ENCODE assay signal across 1 cellular context in the genomic region with DNA sequence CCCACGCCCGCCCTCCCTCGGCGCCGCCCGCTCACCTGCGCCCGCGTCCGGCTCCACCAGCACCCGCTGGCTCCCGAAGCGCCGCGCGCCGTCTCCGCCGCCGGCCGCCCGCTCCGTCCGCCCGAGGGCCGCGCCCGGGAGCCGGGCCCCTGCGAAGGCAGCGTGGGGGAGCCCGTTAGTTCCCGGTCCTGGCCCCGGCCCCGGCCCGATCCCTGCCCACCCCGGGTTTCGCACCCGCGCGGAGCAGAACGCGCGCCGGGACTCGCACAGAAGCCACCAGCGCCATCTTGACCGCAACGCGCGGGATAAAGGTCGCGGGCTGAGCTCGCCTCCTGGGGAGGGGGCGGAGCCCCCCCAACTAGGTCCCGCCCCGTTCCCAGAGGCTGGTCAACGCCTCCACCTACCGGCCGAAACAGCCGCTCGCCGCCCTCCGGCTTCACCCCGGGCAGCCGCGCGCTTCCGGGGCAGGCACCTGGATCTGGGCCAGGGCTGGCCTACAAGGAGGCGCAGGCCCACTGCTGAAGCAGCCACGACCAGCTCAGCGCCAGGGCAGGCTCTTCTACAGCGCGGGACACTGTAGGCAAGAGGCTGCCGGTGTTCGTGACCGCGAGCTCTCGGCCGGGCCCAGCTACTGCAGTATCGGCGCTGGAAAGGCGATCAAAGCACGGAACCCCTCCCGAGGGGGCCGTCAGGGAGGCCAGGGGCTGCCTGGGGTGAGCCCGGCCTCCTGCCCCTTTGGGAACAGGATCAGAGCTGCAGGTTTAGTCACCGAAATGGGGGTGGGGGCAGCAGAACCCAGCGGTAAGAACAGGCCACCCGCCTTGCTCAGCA.
TF ChIP-seq lines count a peak whose summit lies in the region.

A gene with protein sequence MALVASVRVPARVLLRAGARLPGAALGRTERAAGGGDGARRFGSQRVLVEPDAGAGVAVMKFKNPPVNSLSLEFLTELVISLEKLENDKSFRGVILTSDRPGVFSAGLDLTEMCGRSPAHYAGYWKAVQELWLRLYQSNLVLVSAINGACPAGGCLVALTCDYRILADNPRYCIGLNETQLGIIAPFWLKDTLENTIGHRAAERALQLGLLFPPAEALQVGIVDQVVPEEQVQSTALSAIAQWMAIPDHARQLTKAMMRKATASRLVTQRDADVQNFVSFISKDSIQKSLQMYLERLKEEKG (minus strand): TSS at position 307 of the 831 bp plus-strand sequence. CDS start 21 bp downstream, at position 286.

TF ChIP-seq in HepG2, 621 proteins besides CTCF, POLR2A, EP300 and RAD21 (continued from another document and continues in another):
- TF ChIP-seq RBM39 (IDR thresholded peaks at IDR 0.05; ENCODE audit: low read depth, low read length, poor library complexity, severe bottlenecking) (peak; percentile 87), ZNF292 (CRISPR knock-in tag; IDR thresholded peaks at IDR 0.05; ENCODE audit: borderline replicate concordance, low read depth) (0 out of 2 replicates have a peak, but pooled peaks have one; percentile 48), CBX2 (IDR thresholded peaks at IDR 0.05; ENCODE audit: low read depth, low read length) (no peak), CBX2 (CRISPR knock-in tag; IDR thresholded peaks at IDR 0.05; ENCODE audit: low read depth) (0 out of 2 replicates have a peak, but pooled peaks have one; percentile 21), RXRA (CRISPR knock-in tag; IDR thresholded peaks at IDR 0.05) (peak; percentile 86), GLI4 (CRISPR knock-in tag; IDR thresholded peaks at IDR 0.05; ENCODE audit: borderline replicate concordance) (peak; percentile 26; the same call in 1 of the 2 replicates), ATF7-NPFF (CRISPR knock-in tag; IDR thresholded peaks at IDR 0.05; ENCODE audit: low read depth) (peak; percentile 74; the same call in 1 of the 2 replicates), PRMT3 (CRISPR knock-in tag; IDR thresholded peaks at IDR 0.05; ENCODE audit: borderline replicate concordance, low read depth) (no peak), ZNF549 (CRISPR knock-in tag; IDR thresholded peaks at IDR 0.05) (no peak), RNF2 (conservative IDR thresholded peaks at IDR 0.05; ENCODE audit: low read depth) (0 out of 2 replicates have a peak, but pooled peaks have one; percentile 23), TBP (CRISPR knock-in tag; IDR thresholded peaks at IDR 0.05) (no peak; the same call in 1 of the 2 replicates), NFE2L1 (CRISPR knock-in tag; IDR thresholded peaks at IDR 0.05; ENCODE audit: borderline replicate concordance) (no peak), ZBTB7A (CRISPR knock-in tag; IDR thresholded peaks at IDR 0.05) (peak; percentile 58; the same call in 1 of the 2 replicates), BCL6 (CRISPR knock-in tag; IDR thresholded peaks at IDR 0.05) (peak; percentile 67), ZNF263 (CRISPR knock-in tag; IDR thresholded peaks at IDR 0.05) (0 out of 2 replicates have a peak, but pooled peaks have one; percentile 44), ZNF256 (CRISPR knock-in tag; conservative IDR thresholded peaks at IDR 0.05) (no peak), POLR2G (IDR thresholded peaks at IDR 0.05; ENCODE audit: low read depth, low read length) (peak; percentile 97), NAIF1 (CRISPR knock-in tag; IDR thresholded peaks at IDR 0.05; ENCODE audit: borderline replicate concordance) (peak; percentile 9; the same call in 1 of the 2 replicates), RFXAP (CRISPR knock-in tag; IDR thresholded peaks at IDR 0.05; ENCODE audit: borderline replicate concordance) (peak; percentile 29; the same call in 1 of the 2 replicates)
- TF ChIP-seq, protein P1, sequence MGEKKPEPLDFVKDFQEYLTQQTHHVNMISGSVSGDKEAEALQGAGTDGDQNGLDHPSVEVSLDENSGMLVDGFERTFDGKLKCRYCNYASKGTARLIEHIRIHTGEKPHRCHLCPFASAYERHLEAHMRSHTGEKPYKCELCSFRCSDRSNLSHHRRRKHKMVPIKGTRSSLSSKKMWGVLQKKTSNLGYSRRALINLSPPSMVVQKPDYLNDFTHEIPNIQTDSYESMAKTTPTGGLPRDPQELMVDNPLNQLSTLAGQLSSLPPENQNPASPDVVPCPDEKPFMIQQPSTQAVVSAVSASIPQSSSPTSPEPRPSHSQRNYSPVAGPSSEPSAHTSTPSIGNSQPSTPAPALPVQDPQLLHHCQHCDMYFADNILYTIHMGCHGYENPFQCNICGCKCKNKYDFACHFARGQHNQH (CRISPR knock-in tag; IDR thresholded peaks at IDR 0.05) = peak; percentile 94
- TF ChIP-seq, protein P2, sequence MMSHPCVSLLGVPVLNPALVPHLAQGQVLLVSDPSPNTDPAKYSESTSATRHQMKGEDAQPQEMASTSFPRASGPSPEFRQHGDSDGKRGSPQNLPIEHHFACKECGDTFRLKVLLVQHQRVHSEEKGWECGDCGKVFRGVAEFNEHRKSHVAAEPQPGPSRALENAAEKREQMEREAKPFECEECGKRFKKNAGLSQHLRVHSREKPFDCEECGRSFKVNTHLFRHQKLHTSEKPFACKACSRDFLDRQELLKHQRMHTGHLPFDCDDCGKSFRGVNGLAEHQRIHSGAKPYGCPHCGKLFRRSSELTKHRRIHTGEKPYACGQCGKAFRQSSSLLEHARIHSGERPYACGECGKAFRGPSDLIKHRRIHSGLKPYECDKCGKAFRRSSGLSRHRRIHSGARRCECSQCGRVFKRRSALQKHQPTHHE (CRISPR knock-in tag; IDR thresholded peaks at IDR 0.05; ENCODE audit: borderline replicate concordance) = peak; percentile 69; the same call in 1 of the 2 replicates
- TF ChIP-seq, protein P3, sequence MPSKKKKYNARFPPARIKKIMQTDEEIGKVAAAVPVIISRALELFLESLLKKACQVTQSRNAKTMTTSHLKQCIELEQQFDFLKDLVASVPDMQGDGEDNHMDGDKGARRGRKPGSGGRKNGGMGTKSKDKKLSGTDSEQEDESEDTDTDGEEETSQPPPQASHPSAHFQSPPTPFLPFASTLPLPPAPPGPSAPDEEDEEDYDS (CRISPR knock-in tag; IDR thresholded peaks at IDR 0.05) = peak; percentile 75
- TF ChIP-seq, protein P4, sequence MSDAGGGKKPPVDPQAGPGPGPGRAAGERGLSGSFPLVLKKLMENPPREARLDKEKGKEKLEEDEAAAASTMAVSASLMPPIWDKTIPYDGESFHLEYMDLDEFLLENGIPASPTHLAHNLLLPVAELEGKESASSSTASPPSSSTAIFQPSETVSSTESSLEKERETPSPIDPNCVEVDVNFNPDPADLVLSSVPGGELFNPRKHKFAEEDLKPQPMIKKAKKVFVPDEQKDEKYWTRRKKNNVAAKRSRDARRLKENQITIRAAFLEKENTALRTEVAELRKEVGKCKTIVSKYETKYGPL (CRISPR knock-in tag; IDR thresholded peaks at IDR 0.05) = 0 out of 2 replicates have a peak, but pooled peaks have one; percentile 23
- TF ChIP-seq, protein P5, sequence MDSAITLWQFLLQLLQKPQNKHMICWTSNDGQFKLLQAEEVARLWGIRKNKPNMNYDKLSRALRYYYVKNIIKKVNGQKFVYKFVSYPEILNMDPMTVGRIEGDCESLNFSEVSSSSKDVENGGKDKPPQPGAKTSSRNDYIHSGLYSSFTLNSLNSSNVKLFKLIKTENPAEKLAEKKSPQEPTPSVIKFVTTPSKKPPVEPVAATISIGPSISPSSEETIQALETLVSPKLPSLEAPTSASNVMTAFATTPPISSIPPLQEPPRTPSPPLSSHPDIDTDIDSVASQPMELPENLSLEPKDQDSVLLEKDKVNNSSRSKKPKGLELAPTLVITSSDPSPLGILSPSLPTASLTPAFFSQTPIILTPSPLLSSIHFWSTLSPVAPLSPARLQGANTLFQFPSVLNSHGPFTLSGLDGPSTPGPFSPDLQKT (CRISPR knock-in tag; IDR thresholded peaks at IDR 0.05; ENCODE audit: borderline replicate concordance) = 0 out of 2 replicates have a peak, but pooled peaks have one; percentile 35
- TF ChIP-seq, protein P6, sequence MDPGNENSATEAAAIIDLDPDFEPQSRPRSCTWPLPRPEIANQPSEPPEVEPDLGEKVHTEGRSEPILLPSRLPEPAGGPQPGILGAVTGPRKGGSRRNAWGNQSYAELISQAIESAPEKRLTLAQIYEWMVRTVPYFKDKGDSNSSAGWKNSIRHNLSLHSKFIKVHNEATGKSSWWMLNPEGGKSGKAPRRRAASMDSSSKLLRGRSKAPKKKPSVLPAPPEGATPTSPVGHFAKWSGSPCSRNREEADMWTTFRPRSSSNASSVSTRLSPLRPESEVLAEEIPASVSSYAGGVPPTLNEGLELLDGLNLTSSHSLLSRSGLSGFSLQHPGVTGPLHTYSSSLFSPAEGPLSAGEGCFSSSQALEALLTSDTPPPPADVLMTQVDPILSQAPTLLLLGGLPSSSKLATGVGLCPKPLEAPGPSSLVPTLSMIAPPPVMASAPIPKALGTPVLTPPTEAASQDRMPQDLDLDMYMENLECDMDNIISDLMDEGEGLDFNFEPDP (CRISPR knock-in tag; conservative IDR thresholded peaks at IDR 0.05) = no peak
- TF ChIP-seq, protein P7, sequence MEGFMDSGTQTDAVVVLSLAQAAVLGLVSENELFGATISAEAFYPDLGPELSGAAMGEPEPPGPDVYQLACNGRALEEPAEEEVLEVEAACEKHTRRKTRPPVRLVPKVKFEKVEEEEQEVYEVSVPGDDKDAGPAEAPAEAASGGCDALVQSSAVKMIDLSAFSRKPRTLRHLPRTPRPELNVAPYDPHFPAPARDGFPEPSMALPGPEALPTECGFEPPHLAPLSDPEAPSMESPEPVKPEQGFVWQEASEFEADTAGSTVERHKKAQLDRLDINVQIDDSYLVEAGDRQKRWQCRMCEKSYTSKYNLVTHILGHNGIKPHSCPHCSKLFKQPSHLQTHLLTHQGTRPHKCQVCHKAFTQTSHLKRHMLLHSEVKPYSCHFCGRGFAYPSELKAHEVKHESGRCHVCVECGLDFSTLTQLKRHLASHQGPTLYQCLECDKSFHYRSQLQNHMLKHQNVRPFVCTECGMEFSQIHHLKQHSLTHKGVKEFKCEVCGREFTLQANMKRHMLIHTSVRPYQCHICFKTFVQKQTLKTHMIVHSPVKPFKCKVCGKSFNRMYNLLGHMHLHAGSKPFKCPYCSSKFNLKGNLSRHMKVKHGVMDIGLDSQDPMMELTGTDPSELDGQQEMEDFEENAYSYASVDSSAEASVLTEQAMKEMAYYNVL (CRISPR knock-in tag; IDR thresholded peaks at IDR 0.05; ENCODE audit: borderline replicate concordance) = peak; percentile 82
- TF ChIP-seq, protein P8, sequence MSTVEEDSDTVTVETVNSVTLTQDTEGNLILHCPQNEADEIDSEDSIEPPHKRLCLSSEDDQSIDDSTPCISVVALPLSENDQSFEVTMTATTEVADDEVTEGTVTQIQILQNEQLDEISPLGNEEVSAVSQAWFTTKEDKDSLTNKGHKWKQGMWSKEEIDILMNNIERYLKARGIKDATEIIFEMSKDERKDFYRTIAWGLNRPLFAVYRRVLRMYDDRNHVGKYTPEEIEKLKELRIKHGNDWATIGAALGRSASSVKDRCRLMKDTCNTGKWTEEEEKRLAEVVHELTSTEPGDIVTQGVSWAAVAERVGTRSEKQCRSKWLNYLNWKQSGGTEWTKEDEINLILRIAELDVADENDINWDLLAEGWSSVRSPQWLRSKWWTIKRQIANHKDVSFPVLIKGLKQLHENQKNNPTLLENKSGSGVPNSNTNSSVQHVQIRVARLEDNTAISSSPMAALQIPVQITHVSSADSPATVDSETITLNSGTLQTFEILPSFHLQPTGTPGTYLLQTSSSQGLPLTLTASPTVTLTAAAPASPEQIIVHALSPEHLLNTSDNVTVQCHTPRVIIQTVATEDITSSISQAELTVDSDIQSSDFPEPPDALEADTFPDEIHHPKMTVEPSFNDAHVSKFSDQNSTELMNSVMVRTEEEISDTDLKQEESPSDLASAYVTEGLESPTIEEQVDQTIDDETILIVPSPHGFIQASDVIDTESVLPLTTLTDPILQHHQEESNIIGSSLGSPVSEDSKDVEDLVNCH (CRISPR knock-in tag; IDR thresholded peaks at IDR 0.05) = no peak
- TF ChIP-seq, protein P9, sequence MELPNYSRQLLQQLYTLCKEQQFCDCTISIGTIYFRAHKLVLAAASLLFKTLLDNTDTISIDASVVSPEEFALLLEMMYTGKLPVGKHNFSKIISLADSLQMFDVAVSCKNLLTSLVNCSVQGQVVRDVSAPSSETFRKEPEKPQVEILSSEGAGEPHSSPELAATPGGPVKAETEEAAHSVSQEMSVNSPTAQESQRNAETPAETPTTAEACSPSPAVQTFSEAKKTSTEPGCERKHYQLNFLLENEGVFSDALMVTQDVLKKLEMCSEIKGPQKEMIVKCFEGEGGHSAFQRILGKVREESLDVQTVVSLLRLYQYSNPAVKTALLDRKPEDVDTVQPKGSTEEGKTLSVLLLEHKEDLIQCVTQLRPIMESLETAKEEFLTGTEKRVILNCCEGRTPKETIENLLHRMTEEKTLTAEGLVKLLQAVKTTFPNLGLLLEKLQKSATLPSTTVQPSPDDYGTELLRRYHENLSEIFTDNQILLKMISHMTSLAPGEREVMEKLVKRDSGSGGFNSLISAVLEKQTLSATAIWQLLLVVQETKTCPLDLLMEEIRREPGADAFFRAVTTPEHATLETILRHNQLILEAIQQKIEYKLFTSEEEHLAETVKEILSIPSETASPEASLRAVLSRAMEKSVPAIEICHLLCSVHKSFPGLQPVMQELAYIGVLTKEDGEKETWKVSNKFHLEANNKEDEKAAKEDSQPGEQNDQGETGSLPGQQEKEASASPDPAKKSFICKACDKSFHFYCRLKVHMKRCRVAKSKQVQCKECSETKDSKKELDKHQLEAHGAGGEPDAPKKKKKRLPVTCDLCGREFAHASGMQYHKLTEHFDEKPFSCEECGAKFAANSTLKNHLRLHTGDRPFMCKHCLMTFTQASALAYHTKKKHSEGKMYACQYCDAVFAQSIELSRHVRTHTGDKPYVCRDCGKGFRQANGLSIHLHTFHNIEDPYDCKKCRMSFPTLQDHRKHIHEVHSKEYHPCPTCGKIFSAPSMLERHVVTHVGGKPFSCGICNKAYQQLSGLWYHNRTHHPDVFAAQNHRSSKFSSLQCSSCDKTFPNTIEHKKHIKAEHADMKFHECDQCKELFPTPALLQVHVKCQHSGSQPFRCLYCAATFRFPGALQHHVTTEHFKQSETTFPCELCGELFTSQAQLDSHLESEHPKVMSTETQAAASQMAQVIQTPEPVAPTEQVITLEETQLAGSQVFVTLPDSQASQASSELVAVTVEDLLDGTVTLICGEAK (IDR thresholded peaks at IDR 0.05) = no peak
- TF ChIP-seq, protein P9 (CRISPR knock-in tag; IDR thresholded peaks at IDR 0.05) = peak; percentile 49; the same call in 1 of the 2 replicates
